In genomic region chr22:50482107-50483074, GRCh38 we compare ENCODE assay signal across 9 cellular contexts. TPM values are rescaled to one million over a fixed set of nuclear protein-coding genes. Genes with fewer than 3 reads are reported as not detected.
DNase-seq lines count a peak whose midpoint lies in the region; ATAC-seq lines count a peak whose summit lies in the region.
"Had no signal": no experiment of that assay in that cellular context is flagged by ENCODE, and none has a peak within 500 bp of the region (broad histone marks: within the 10 kb centered on the region; RNA-seq: fewer than 3 reads in every experiment).

No MANE protein-coding gene starts in this region.

- peaks cover 12% of the 10 kb centered on the region for H3K27me3 Mint-ChIP-seq in T-helper 2 cell treated with Interferon-gamma antibody and Interleukin-4, amounts not matched to agents 5 μg/mL and 100 μg/mL, for 36 hours (ENCODE audit: low read depth)
- peaks cover 3% of the 10 kb centered on the region for H3K27me3 Mint-ChIP-seq in activated CD4-positive, alpha-beta memory T cell treated with anti-CD3 and anti-CD28 coated beads for 36 hours
- H3K27me3 Mint-ChIP-seq in stimulated activated naive CD8-positive, alpha-beta T cell treated with anti-CD3 and anti-CD28 coated beads, Interleukin-15, amount 100 ng/mL, for 72 hours, result peaks cover 27% of the 10 kb centered on the region

- peak overlapping the region; percentile 83 for H3K4me3 ChIP-seq in iPS DF 6.9 (ENCODE audit: low read length)

- H3K36me3 Mint-ChIP-seq in T-helper 2 cell treated with Interferon-gamma antibody and Interleukin-4, amounts not matched to agents 5 μg/mL and 100 μg/mL, for 36 hours (ENCODE audit: low read depth), result no peaks in the 10 kb centered on the region
- H3K36me3 Mint-ChIP-seq in activated CD4-positive, alpha-beta memory T cell treated with anti-CD3 and anti-CD28 coated beads for 36 hours, result peaks cover 2% of the 10 kb centered on the region

- POLR2A ChIA-PET in activated CD4-positive, alpha-beta memory T cell treated with anti-CD3 and anti-CD28 coated beads for 36 hours (lab: Charles Lee), result interaction anchor here (1.5 kb wide), 1 partner anchor 12 kb away, joined by 3 read pairs; no protein-coding TSS in a partner anchor

- DNase-seq in T-helper 2 cell treated with Interferon-gamma antibody and Interleukin-4, amounts not matched to agents 5 μg/mL and 100 μg/mL, for 36 hours (ENCODE audit: low spot score), result no peak
- DNase-seq in T-helper 2 cell (no peak), iPS DF 6.9 (ENCODE audit: low read depth, low spot score) (no peak), NCI-H2227 treated with DMSO at 0.1 percent for 48 hours (lab: John Stamatoyannopoulos, UW) (no peak), dedifferentiated amniotic fluid mesenchymal stem cell (ENCODE audit: extremely low spot score) (no peak)
- no peak for DNase-seq in activated CD4-positive, alpha-beta memory T cell treated with anti-CD3 and anti-CD28 coated beads for 36 hours
- DNase-seq in stimulated activated naive CD8-positive, alpha-beta T cell treated with anti-CD3 and anti-CD28 coated beads, Interleukin-15, amount 100 ng/mL, for 72 hours, result no peak

- CTCF ChIA-PET in activated CD4-positive, alpha-beta memory T cell treated with anti-CD3 and anti-CD28 coated beads for 36 hours (lab: Charles Lee), result interaction anchor here (2.7 kb wide), 1 partner anchor 15 kb away, joined by 15 read pairs; no protein-coding TSS in a partner anchor

- peak; percentile 2 for ATAC-seq in stimulated activated naive CD8-positive, alpha-beta T cell treated with anti-CD3 and anti-CD28 coated beads, Interleukin-15, amount 100 ng/mL, for 72 hours
- no peak for ATAC-seq in HG03097 (IDR thresholded peaks at IDR 0.05; ENCODE audit: low FRiP score, unreplicated experiment)
- ATAC-seq: Right ventricle myocardium inferior had no signal

- H3K9me3 ChIP-seq in iPS DF 6.9 (ENCODE audit: control insufficient read depth, insufficient read depth, low read length), result no peaks in the 10 kb centered on the region

- no peaks in the 10 kb centered on the region for H3K4me1 Mint-ChIP-seq in T-helper 2 cell treated with Interferon-gamma antibody and Interleukin-4, amounts not matched to agents 5 μg/mL and 100 μg/mL, for 36 hours (ENCODE audit: low read depth)
- H3K4me1 Mint-ChIP-seq in activated CD4-positive, alpha-beta memory T cell treated with anti-CD3 and anti-CD28 coated beads for 36 hours (ENCODE audit: low read depth), result peaks cover 3% of the 10 kb centered on the region
- peaks cover 37% of the 10 kb centered on the region for H3K4me1 Mint-ChIP-seq in stimulated activated naive CD8-positive, alpha-beta T cell treated with anti-CD3 and anti-CD28 coated beads, Interleukin-15, amount 100 ng/mL, for 72 hours

- H3K27ac ChIP-seq in iPS DF 6.9 (ENCODE audit: low read length), result no peak overlapping the region

- intact Hi-C loops in activated CD4-positive, alpha-beta memory T cell treated with anti-CD3 and anti-CD28 coated beads for 36 hours (cut with micrococcal nuclease), result no loop called here

- H3K27me3 ChIP-seq in iPS DF 6.9 (ENCODE audit: control insufficient read depth, insufficient read depth, low read length), result peaks cover 4% of the 10 kb centered on the region; the same call in 1 of the 2 replicates

- H3K4me3 Mint-ChIP-seq in T-helper 2 cell treated with Interferon-gamma antibody and Interleukin-4, amounts not matched to agents 5 μg/mL and 100 μg/mL, for 36 hours, result peak overlapping the region; percentile 79
- peak overlapping the region; percentile 79 for H3K4me3 Mint-ChIP-seq in activated CD4-positive, alpha-beta memory T cell treated with anti-CD3 and anti-CD28 coated beads for 36 hours
- peak overlapping the region; percentile 86 to 94 for H3K4me3 Mint-ChIP-seq in stimulated activated naive CD8-positive, alpha-beta T cell treated with anti-CD3 and anti-CD28 coated beads, Interleukin-15, amount 100 ng/mL, for 72 hours

- no peaks in the 10 kb centered on the region for H3K4me1 ChIP-seq in iPS DF 6.9 (ENCODE audit: control insufficient read depth, insufficient read depth, low read length)

- no CpG with 5 or more reads among the region's 35 CpGs for WGBS in iPS DF 6.9 (ENCODE audit: insufficient coverage, insufficient read length)

- H3K36me3 ChIP-seq in iPS DF 6.9 (ENCODE audit: control insufficient read depth, insufficient read depth, low read length), result peaks cover 3% of the 10 kb centered on the region; the same call in 1 of the 2 replicates

- H3K27ac Mint-ChIP-seq in T-helper 2 cell treated with Interferon-gamma antibody and Interleukin-4, amounts not matched to agents 5 μg/mL and 100 μg/mL, for 36 hours, result peak overlapping the region; percentile 41
- H3K27ac Mint-ChIP-seq in activated CD4-positive, alpha-beta memory T cell treated with anti-CD3 and anti-CD28 coated beads for 36 hours, result no peak overlapping the region
- H3K27ac Mint-ChIP-seq in stimulated activated naive CD8-positive, alpha-beta T cell treated with anti-CD3 and anti-CD28 coated beads, Interleukin-15, amount 100 ng/mL, for 72 hours, result peak overlapping the region; percentile 88 to 95

- no peaks in the 10 kb centered on the region for H3K9me3 Mint-ChIP-seq in T-helper 2 cell treated with Interferon-gamma antibody and Interleukin-4, amounts not matched to agents 5 μg/mL and 100 μg/mL, for 36 hours
- no peaks in the 10 kb centered on the region for H3K9me3 Mint-ChIP-seq in activated CD4-positive, alpha-beta memory T cell treated with anti-CD3 and anti-CD28 coated beads for 36 hours
- no peaks in the 10 kb centered on the region for H3K9me3 Mint-ChIP-seq in stimulated activated naive CD8-positive, alpha-beta T cell treated with anti-CD3 and anti-CD28 coated beads, Interleukin-15, amount 100 ng/mL, for 72 hours

RNA-seq across cellular contexts. Expression of gene ADM2, which starts 1.0 kb away (rescaled TPM):
- total RNA-seq in activated CD4-positive, alpha-beta memory T cell treated with anti-CD3 and anti-CD28 coated beads for 36 hours, result 1 to 10 TPM; 7.3 to 7.4 TPM
- total RNA-seq: Right ventricle myocardium inferior had no signal

RNA-seq across cellular contexts. Expression of gene MIOX, which starts 4.3 kb away (rescaled TPM):
- under 1 TPM; 0.39 to 0.59 TPM for total RNA-seq in activated CD4-positive, alpha-beta memory T cell treated with anti-CD3 and anti-CD28 coated beads for 36 hours
- total RNA-seq: Right ventricle myocardium inferior had no signal

RNA-seq across cellular contexts. Expression of gene SBF1, which starts 7.6 kb away (rescaled TPM):
- 100 to 1,000 TPM; 110 to 112 TPM for total RNA-seq in activated CD4-positive, alpha-beta memory T cell treated with anti-CD3 and anti-CD28 coated beads for 36 hours

RNA-seq across cellular contexts. Expression of gene LMF2, which starts 25.1 kb away (rescaled TPM):
- 10 to 100 TPM; 62.1 to 63.8 TPM for total RNA-seq in activated CD4-positive, alpha-beta memory T cell treated with anti-CD3 and anti-CD28 coated beads for 36 hours

RNA-seq across cellular contexts. Expression of gene NCAPH2, which starts 25.6 kb away (rescaled TPM):
- total RNA-seq in activated CD4-positive, alpha-beta memory T cell treated with anti-CD3 and anti-CD28 coated beads for 36 hours, result 100 to 1,000 TPM; 134 to 138 TPM
